In the genomic region with DNA sequence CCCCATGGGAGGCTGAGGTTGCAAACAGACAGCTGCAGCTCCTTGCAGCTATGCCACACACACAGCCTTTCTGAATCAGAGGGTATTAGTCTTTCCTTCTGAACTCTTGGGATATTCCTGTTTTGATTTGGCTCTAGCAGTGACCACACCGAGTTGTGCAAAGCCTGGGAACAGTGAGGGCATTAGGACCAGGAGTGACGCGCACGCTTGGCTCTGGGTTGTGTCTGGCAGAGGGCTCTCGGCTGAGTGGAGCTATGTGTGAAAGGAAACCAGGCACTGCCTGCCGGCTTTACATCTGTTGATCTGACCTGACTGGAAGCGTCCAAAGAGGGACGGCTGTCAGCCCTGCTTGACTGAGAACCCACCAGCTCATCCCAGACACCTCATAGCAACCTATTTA, we compare ENCODE assay signal across 8 cellular contexts. TPM values are rescaled to one million over a fixed set of nuclear protein-coding genes. Genes with fewer than 3 reads are reported as not detected.
DNase-seq lines count a peak whose midpoint lies in the region.

A gene with protein sequence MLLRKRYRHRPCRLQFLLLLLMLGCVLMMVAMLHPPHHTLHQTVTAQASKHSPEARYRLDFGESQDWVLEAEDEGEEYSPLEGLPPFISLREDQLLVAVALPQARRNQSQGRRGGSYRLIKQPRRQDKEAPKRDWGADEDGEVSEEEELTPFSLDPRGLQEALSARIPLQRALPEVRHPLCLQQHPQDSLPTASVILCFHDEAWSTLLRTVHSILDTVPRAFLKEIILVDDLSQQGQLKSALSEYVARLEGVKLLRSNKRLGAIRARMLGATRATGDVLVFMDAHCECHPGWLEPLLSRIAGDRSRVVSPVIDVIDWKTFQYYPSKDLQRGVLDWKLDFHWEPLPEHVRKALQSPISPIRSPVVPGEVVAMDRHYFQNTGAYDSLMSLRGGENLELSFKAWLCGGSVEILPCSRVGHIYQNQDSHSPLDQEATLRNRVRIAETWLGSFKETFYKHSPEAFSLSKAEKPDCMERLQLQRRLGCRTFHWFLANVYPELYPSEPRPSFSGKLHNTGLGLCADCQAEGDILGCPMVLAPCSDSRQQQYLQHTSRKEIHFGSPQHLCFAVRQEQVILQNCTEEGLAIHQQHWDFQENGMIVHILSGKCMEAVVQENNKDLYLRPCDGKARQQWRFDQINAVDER (plus strand): TSS at position 292 of the 400 bp plus-strand sequence. CDS start 472 bp downstream, outside the sequence.

- CTCF ChIA-PET in activated CD4-positive, alpha-beta memory T cell treated with anti-CD3 and anti-CD28 coated beads, Interleukin-2, amount 10 ng/mL, durations not matched to agents 7 days and 5 days (lab: Charles Lee): interaction anchor here (1.0 kb wide), 1 partner anchor 125 kb away, joined by 3 read pairs; no protein-coding TSS in a partner anchor
- CTCF ChIA-PET in activated CD4-positive, alpha-beta memory T cell treated with anti-CD3 and anti-CD28 coated beads for 36 hours (lab: Charles Lee): interaction anchor here (0.8 to 1.8 kb wide), 6 partner anchors 9 to 972 kb away, joined by 3 to 6 read pairs (median 3); no protein-coding TSS in a partner anchor

- H3K27me3 Mint-ChIP-seq in activated CD4-positive, alpha-beta memory T cell treated with anti-CD3 and anti-CD28 coated beads, Interleukin-2, amount 10 ng/mL, durations not matched to agents 7 days and 5 days: peaks cover 29% of the 10 kb centered on the region
- peaks cover 13% of the 10 kb centered on the region for H3K27me3 Mint-ChIP-seq in activated CD4-positive, alpha-beta memory T cell treated with anti-CD3 and anti-CD28 coated beads for 36 hours

- POLR2A ChIA-PET in activated CD4-positive, alpha-beta memory T cell treated with anti-CD3 and anti-CD28 coated beads, Interleukin-2, amount 10 ng/mL, durations not matched to agents 7 days and 5 days (lab: Charles Lee): no interaction called here
- POLR2A ChIA-PET in activated CD4-positive, alpha-beta memory T cell treated with anti-CD3 and anti-CD28 coated beads for 36 hours (lab: Charles Lee): no interaction called here

- no peak within 1 kb of the TSS for H3K4me3 Mint-ChIP-seq in activated CD4-positive, alpha-beta memory T cell treated with anti-CD3 and anti-CD28 coated beads, Interleukin-2, amount 10 ng/mL, durations not matched to agents 7 days and 5 days
- H3K4me3 Mint-ChIP-seq in activated CD4-positive, alpha-beta memory T cell treated with anti-CD3 and anti-CD28 coated beads for 36 hours: no peak within 1 kb of the TSS

- DNase-seq in Daoy (ENCODE audit: low read depth) (peak; percentile 83), anterior cingulate cortex (lab: John Stamatoyannopoulos, UW) (peak in 57 of 58 donors; percentile 16 to 95 (median 79)), cardiac septum (ENCODE audit: low spot score) (peak; percentile 87), putamen (ENCODE audit: low spot score) (peak; percentile 87), NCI-H345 (lab: John Stamatoyannopoulos, UW) (no peak)
- no peak for DNase-seq in activated CD4-positive, alpha-beta memory T cell treated with anti-CD3 and anti-CD28 coated beads, Interleukin-2, amount 10 ng/mL, durations not matched to agents 7 days and 5 days
- DNase-seq in activated CD4-positive, alpha-beta memory T cell treated with anti-CD3 and anti-CD28 coated beads for 36 hours: no peak
- DNase-seq in activated CD4-positive, alpha-beta T cell treated with anti-CD3 and anti-CD28 coated beads for 48 hours: no peak

- H3K36me3 Mint-ChIP-seq in activated CD4-positive, alpha-beta memory T cell treated with anti-CD3 and anti-CD28 coated beads, Interleukin-2, amount 10 ng/mL, durations not matched to agents 7 days and 5 days (ENCODE audit: low read depth): no peaks in the 10 kb centered on the region
- no peaks in the 10 kb centered on the region for H3K36me3 Mint-ChIP-seq in activated CD4-positive, alpha-beta memory T cell treated with anti-CD3 and anti-CD28 coated beads for 36 hours

- no peak within 1 kb of the TSS for H3K27ac Mint-ChIP-seq in activated CD4-positive, alpha-beta memory T cell treated with anti-CD3 and anti-CD28 coated beads, Interleukin-2, amount 10 ng/mL, durations not matched to agents 7 days and 5 days
- H3K27ac Mint-ChIP-seq in activated CD4-positive, alpha-beta memory T cell treated with anti-CD3 and anti-CD28 coated beads for 36 hours: no peak within 1 kb of the TSS

- H3K9me3 Mint-ChIP-seq in activated CD4-positive, alpha-beta memory T cell treated with anti-CD3 and anti-CD28 coated beads, Interleukin-2, amount 10 ng/mL, durations not matched to agents 7 days and 5 days: no peaks in the 10 kb centered on the region
- H3K9me3 Mint-ChIP-seq in activated CD4-positive, alpha-beta memory T cell treated with anti-CD3 and anti-CD28 coated beads for 36 hours: no peaks in the 10 kb centered on the region

- intact Hi-C loops in cardiac septum (cut with DNase I): loop anchor here (2.0 to 10.0 kb wide), 2 partner anchors 24 to 540 kb away; no protein-coding TSS in a partner anchor
- intact Hi-C loops in activated CD4-positive, alpha-beta memory T cell treated with anti-CD3 and anti-CD28 coated beads for 36 hours (cut with micrococcal nuclease): no loop called here

- no peaks in the 10 kb centered on the region for H3K4me1 Mint-ChIP-seq in activated CD4-positive, alpha-beta memory T cell treated with anti-CD3 and anti-CD28 coated beads, Interleukin-2, amount 10 ng/mL, durations not matched to agents 7 days and 5 days
- H3K4me1 Mint-ChIP-seq in activated CD4-positive, alpha-beta memory T cell treated with anti-CD3 and anti-CD28 coated beads for 36 hours (ENCODE audit: low read depth): peaks cover 3% of the 10 kb centered on the region

RNA-seq across cellular contexts. Expression of the gene that starts here (rescaled TPM):
- total RNA-seq in Daoy (2014; rRNA removed; shearing (Covaris generic)): 0.60 and 0.69 TPM in 2 replicates
- 1.3 TPM for total RNA-seq in cardiac septum
- not detected for total RNA-seq in activated CD4-positive, alpha-beta memory T cell treated with anti-CD3 and anti-CD28 coated beads, Interleukin-2, amount 10 ng/mL, durations not matched to agents 7 days and 5 days
- not detected for total RNA-seq in activated CD4-positive, alpha-beta memory T cell treated with anti-CD3 and anti-CD28 coated beads for 36 hours

Comparison
In these comparisons a context has a peak if more than half of its experiments do, and no peak if none do; other contexts are left out.
1. Peak in DNase-seq in Daoy; RNA of the gene not detected or under 1 TPM.
2. DNase-seq: peak in anterior cingulate cortex (57 of 58), cardiac septum (single experiment) and putamen (single experiment); none in activated CD4-positive, alpha-beta memory T cell treated with anti-CD3 and anti-CD28 coated beads, Interleukin-2, amount 10 ng/mL, durations not matched to agents 7 days and 5 days (single experiment), NCI-H345 (single experiment), activated CD4-positive, alpha-beta memory T cell treated with anti-CD3 and anti-CD28 coated beads for 36 hours (single experiment) and activated CD4-positive, alpha-beta T cell treated with anti-CD3 and anti-CD28 coated beads for 48 hours (single experiment).